Comparison of ENCODE assay signal across 1 cellular context in genomic region chr6:140138311-140138994, GRCh38.
TF ChIP-seq lines count a peak whose summit lies in the region.

No MANE protein-coding gene starts in this region.

TF ChIP-seq in IMR-90, 13 proteins besides CTCF, POLR2A, EP300 and RAD21 (continued from another document):
- no peak for TF ChIP-seq SMC3 (IDR thresholded peaks at IDR 0.05; ENCODE audit: low read depth, low read length)
